ENCODE assay signal across 19 cellular contexts in genomic region chr2:232942831-232943230, GRCh38.
"Had no signal": no experiment of that assay in that cellular context is flagged by ENCODE, and none has a peak within 500 bp of the region (broad histone marks: within the 10 kb centered on the region; RNA-seq: fewer than 3 reads in every experiment).

No MANE protein-coding gene starts in this region.

- H3K4me3 ChIP-seq: coronary artery, gastrocnemius medialis, left lung, neural progenitor cell, psoas muscle, thoracic aorta, upper lobe of right lung had no signal

- H3K4me2 ChIP-seq: neural progenitor cell had no signal

- H2AFZ ChIP-seq: neural progenitor cell had no signal

- H3K27me3 ChIP-seq: brain microvascular endothelial cell, left lung, neural progenitor cell had no signal

- H3K9ac ChIP-seq: neural progenitor cell had no signal

- DNase-seq: activated CD4-positive, alpha-beta T cell treated with anti-CD3 and anti-CD28 coated beads, Interleukin-2, amount 10 ng/mL, durations not matched to agents 7 days and 5 days; activated CD8-positive, alpha-beta T cell treated with anti-CD3 and anti-CD28 coated beads, Interleukin-2, amount 10 ng/mL, durations not matched to agents 7 days and 5 days; activated naive CD4-positive, alpha-beta T cell treated with Interleukin-2 at 50 U/mL for 16 hours; activated naive CD8-positive, alpha-beta T cell treated with anti-CD3 and anti-CD28 coated beads, Interleukin-2, amount 10 ng/mL, durations not matched to agents 7 days and 5 days; activated T-cell treated with anti-CD3 and anti-CD28 coated beads, Interleukin-2, amount 50 U/mL, for 24 hours; anterior cingulate cortex; brain microvascular endothelial cell; erythroblast; gastrocnemius medialis; left lung; naive B cell; psoas muscle; right cardiac atrium; small intestine; stimulated activated CD4-positive, alpha-beta T cell treated with anti-CD3 and anti-CD28 coated beads, Interleukin-4, amount 100 ng/mL, for 1 hour; upper lobe of right lung had no signal

- H3K9me3 ChIP-seq: gastrocnemius medialis, psoas muscle, thoracic aorta, upper lobe of right lung had no signal

- H3K4me1 ChIP-seq: gastrocnemius medialis, left lung, neural progenitor cell, psoas muscle, upper lobe of right lung had no signal

- H3K36me3 ChIP-seq: brain microvascular endothelial cell, gastrocnemius medialis, left lung, neural progenitor cell, thoracic aorta, upper lobe of right lung had no signal

- H3K27ac ChIP-seq: brain microvascular endothelial cell, coronary artery, gastrocnemius medialis, left lung, neural progenitor cell, psoas muscle, thoracic aorta, upper lobe of right lung had no signal
